Comparison of ENCODE assay signal across 15 cellular contexts in genomic region chr21:27569831-27570230, GRCh38.
DNase-seq lines count a peak whose midpoint lies in the region; ATAC-seq and TF ChIP-seq lines count a peak whose summit lies in the region.
"Had no signal": no experiment of that assay in that cellular context is flagged by ENCODE, and none has a peak within 500 bp of the region (broad histone marks: within the 10 kb centered on the region; RNA-seq: fewer than 3 reads in every experiment).

No MANE protein-coding gene starts in this region.

- H3K27ac ChIP-seq in ACC112 (ENCODE audit: low read depth, low read length) (peak overlapping the region; percentile 100), SJCRH30 (peak overlapping the region; percentile 84), fibroblast of lung (ENCODE audit: insufficient read depth, low read length) (peak overlapping the region; percentile 92), trophoblast cell (ENCODE audit: low read depth, low read length) (no peak overlapping the region)
- H3K27ac ChIP-seq: dorsolateral prefrontal cortex had no signal

- H3K4me3 Mint-ChIP-seq in activated CD4-positive, alpha-beta T cell treated with anti-CD3 and anti-CD28 coated beads, Interleukin-2, amount 10 ng/mL, durations not matched to agents 7 days and 5 days = no peak overlapping the region
- H3K4me3 Mint-ChIP-seq in activated naive CD4-positive, alpha-beta T cell treated with anti-CD3 and anti-CD28 coated beads, Interleukin-2, amount 10 ng/mL, durations not matched to agents 7 days and 5 days = no peak overlapping the region
- H3K4me3 Mint-ChIP-seq: natural killer cell had no signal

- no peak overlapping the region for H2AK5ac ChIP-seq in trophoblast cell (ENCODE audit: low read length)

- H2BK12ac ChIP-seq in trophoblast cell (ENCODE audit: low read length) = no peak overlapping the region

- no peak overlapping the region for H3K27ac Mint-ChIP-seq in activated CD4-positive, alpha-beta T cell treated with anti-CD3 and anti-CD28 coated beads, Interleukin-2, amount 10 ng/mL, durations not matched to agents 7 days and 5 days
- H3K27ac Mint-ChIP-seq in activated naive CD4-positive, alpha-beta T cell treated with anti-CD3 and anti-CD28 coated beads, Interleukin-2, amount 10 ng/mL, durations not matched to agents 7 days and 5 days = no peak overlapping the region
- H3K27ac Mint-ChIP-seq: natural killer cell had no signal

- H3K79me2 ChIP-seq in ACC112 (ENCODE audit: control insufficient read depth, insufficient read depth, low read length, unreplicated experiment) (no peaks in the 10 kb centered on the region), fibroblast of lung (ENCODE audit: control insufficient read depth, insufficient read depth, low read length) (no peaks in the 10 kb centered on the region), trophoblast cell (ENCODE audit: control insufficient read depth, insufficient read depth, low read length, poor library complexity) (no peaks in the 10 kb centered on the region)

- no peaks in the 10 kb centered on the region for H3K9me3 Mint-ChIP-seq in activated CD4-positive, alpha-beta T cell treated with anti-CD3 and anti-CD28 coated beads, Interleukin-2, amount 10 ng/mL, durations not matched to agents 7 days and 5 days
- peaks cover 10% of the 10 kb centered on the region for H3K9me3 Mint-ChIP-seq in activated naive CD4-positive, alpha-beta T cell treated with anti-CD3 and anti-CD28 coated beads, Interleukin-2, amount 10 ng/mL, durations not matched to agents 7 days and 5 days

- no peaks in the 10 kb centered on the region for H3K79me1 ChIP-seq in trophoblast cell (ENCODE audit: low read length)

- H2AFZ ChIP-seq in ACC112 (ENCODE audit: low read length, unreplicated experiment) (peak overlapping the region; percentile 2), fibroblast of lung (ENCODE audit: low read length) (no peak overlapping the region), trophoblast cell (ENCODE audit: insufficient read depth, low read length, poor library complexity) (no peak overlapping the region)

- H3K36me3 ChIP-seq in ACC112 (ENCODE audit: insufficient read depth, low read length) (no peaks in the 10 kb centered on the region), SJCRH30 (no peaks in the 10 kb centered on the region), fibroblast of lung (ENCODE audit: control insufficient read depth, insufficient read depth, low read length) (no peaks in the 10 kb centered on the region), trophoblast cell (ENCODE audit: control insufficient read depth in 1 of 2, insufficient read depth in 2 of 2, low read length in 2 of 2) (no peaks in the 10 kb centered on the region)
- H3K36me3 ChIP-seq: upper lobe of left lung had no signal

- POLR2A ChIA-PET in activated CD4-positive, alpha-beta T cell treated with anti-CD3 and anti-CD28 coated beads, Interleukin-2, amount 10 ng/mL, durations not matched to agents 7 days and 5 days (lab: Charles Lee) = no interaction called here

- H3K9ac ChIP-seq in fibroblast of lung (ENCODE audit: insufficient read depth, low read length) (peak overlapping the region; percentile 33), trophoblast cell (ENCODE audit: low read length) (no peak overlapping the region)

- no peak overlapping the region for H4K8ac ChIP-seq in trophoblast cell (ENCODE audit: low read depth, low read length)

- no peaks in the 10 kb centered on the region for H3K27me3 ChIP-seq in ACC112 (ENCODE audit: insufficient read depth, low read length)
- H3K27me3 ChIP-seq in SJCRH30 = no peaks in the 10 kb centered on the region
- no peaks in the 10 kb centered on the region for H3K27me3 ChIP-seq in fibroblast of lung (ENCODE audit: control insufficient read depth, insufficient read depth, low read length)
- H3K27me3 ChIP-seq in trophoblast cell (ENCODE audit: insufficient read depth, low read length) = no peaks in the 10 kb centered on the region
- H3K27me3 ChIP-seq: upper lobe of left lung had no signal

- H3K4me3 ChIP-seq in ACC112 (ENCODE audit: low read depth, low read length) (peak overlapping the region; percentile 32; the same call in 1 of the 2 replicates), SJCRH30 (no peak overlapping the region), fibroblast of lung (replicated peaks in 1 of 4; ENCODE audit: control extremely low read depth in 1 of 4, insufficient read depth in 1 of 4, low read depth in 3 of 4, low read length in 4 of 4) (no peak overlapping the region), trophoblast cell (ENCODE audit: low read depth, low read length) (no peak overlapping the region)
- H3K4me3 ChIP-seq: dorsolateral prefrontal cortex, GM12878, lung, upper lobe of left lung had no signal

- H3K9me3 ChIP-seq in SJCRH30 (replicated peaks) (peaks cover 5% of the 10 kb centered on the region), fibroblast of lung (ENCODE audit: control insufficient read depth, insufficient read depth, low read depth, low read length) (no peaks in the 10 kb centered on the region), trophoblast cell (ENCODE audit: insufficient read depth, low read depth, low read length) (no peaks in the 10 kb centered on the region)
- H3K9me3 ChIP-seq: upper lobe of left lung had no signal

- H3K4ac ChIP-seq in trophoblast cell (ENCODE audit: low read depth, low read length) = no peak overlapping the region

- H4K91ac ChIP-seq in trophoblast cell (ENCODE audit: low read depth, low read length) = no peak overlapping the region

- H3K14ac ChIP-seq in trophoblast cell (ENCODE audit: low read length) = no peak overlapping the region

- H3K23ac ChIP-seq in trophoblast cell (ENCODE audit: low read length) = no peak overlapping the region

- DNase-seq in SJCRH30 (no peak), fibroblast of lung (ENCODE audit: low read depth in 2 of 2) (no peak), trophoblast cell (peak; percentile 18 to 28), DMS153 (lab: John Stamatoyannopoulos, UW) (no peak)
- DNase-seq in activated CD4-positive, alpha-beta T cell treated with anti-CD3 and anti-CD28 coated beads, Interleukin-2, amount 10 ng/mL, durations not matched to agents 7 days and 5 days = no peak
- no peak for DNase-seq in activated naive CD4-positive, alpha-beta T cell treated with anti-CD3 and anti-CD28 coated beads, Interleukin-2, amount 10 ng/mL, durations not matched to agents 7 days and 5 days
- DNase-seq: activated effector memory CD4-positive, alpha-beta T cell treated with Interleukin-2 at 50 U/mL for 16 hours; dorsolateral prefrontal cortex; natural killer cell; stimulated activated CD4-positive, alpha-beta T cell treated with anti-CD3 and anti-CD28 coated beads, Interleukin-2, amount 100 ng/mL, for 48 hours; upper lobe of left lung had no signal

- H3K4me1 ChIP-seq in ACC112 (ENCODE audit: control insufficient read depth, insufficient read depth, low read length, unreplicated experiment) = peaks cover 50% of the 10 kb centered on the region
- peaks cover 55% of the 10 kb centered on the region for H3K4me1 ChIP-seq in SJCRH30
- H3K4me1 ChIP-seq in fibroblast of lung (ENCODE audit: control insufficient read depth, extremely low read depth, insufficient read depth, low read length) = peaks cover 22% of the 10 kb centered on the region
- peaks cover 0 to 2% of the 10 kb centered on the region in 2 experiments for H3K4me1 ChIP-seq in trophoblast cell (ENCODE audit: control insufficient read depth in 1 of 2, insufficient read depth in 2 of 2, low read length in 2 of 2)
- H3K4me1 ChIP-seq: upper lobe of left lung had no signal

- H3K4me2 ChIP-seq in fibroblast of lung (ENCODE audit: extremely low read depth, insufficient read depth, low read length) (peak overlapping the region; percentile 70), trophoblast cell (ENCODE audit: low read length) (no peak overlapping the region)

- H2BK5ac ChIP-seq in trophoblast cell (ENCODE audit: low read depth, low read length, poor library complexity) = no peak overlapping the region

- H3K4me1 Mint-ChIP-seq in activated CD4-positive, alpha-beta T cell treated with anti-CD3 and anti-CD28 coated beads, Interleukin-2, amount 10 ng/mL, durations not matched to agents 7 days and 5 days = no peaks in the 10 kb centered on the region
- no peaks in the 10 kb centered on the region for H3K4me1 Mint-ChIP-seq in activated naive CD4-positive, alpha-beta T cell treated with anti-CD3 and anti-CD28 coated beads, Interleukin-2, amount 10 ng/mL, durations not matched to agents 7 days and 5 days
- H3K4me1 Mint-ChIP-seq: natural killer cell had no signal

- H3K36me3 Mint-ChIP-seq in activated CD4-positive, alpha-beta T cell treated with anti-CD3 and anti-CD28 coated beads, Interleukin-2, amount 10 ng/mL, durations not matched to agents 7 days and 5 days (ENCODE audit: low read depth) = no peaks in the 10 kb centered on the region
- no peaks in the 10 kb centered on the region for H3K36me3 Mint-ChIP-seq in activated naive CD4-positive, alpha-beta T cell treated with anti-CD3 and anti-CD28 coated beads, Interleukin-2, amount 10 ng/mL, durations not matched to agents 7 days and 5 days
- H3K36me3 Mint-ChIP-seq: natural killer cell had no signal

- CTCF ChIA-PET in activated CD4-positive, alpha-beta T cell treated with anti-CD3 and anti-CD28 coated beads, Interleukin-2, amount 10 ng/mL, durations not matched to agents 7 days and 5 days (lab: Charles Lee) = no interaction called here
- CTCF ChIA-PET in activated naive CD4-positive, alpha-beta T cell treated with anti-CD3 and anti-CD28 coated beads, Interleukin-2, amount 10 ng/mL, durations not matched to agents 7 days and 5 days (lab: Charles Lee) = no interaction called here

- ATAC-seq in GM19397 (IDR thresholded peaks at IDR 0.05; ENCODE audit: unreplicated experiment) = no peak
- ATAC-seq: GM12878, natural killer cell had no signal

- no peak overlapping the region for H4K12ac ChIP-seq in trophoblast cell (ENCODE audit: low read depth, low read length)

- H3K18ac ChIP-seq in trophoblast cell (ENCODE audit: low read length) = no peak overlapping the region

- no peak for TF ChIP-seq CTCF in fibroblast of lung (conservative IDR thresholded peaks at IDR 0.05 in 1 of 2, IDR thresholded peaks at IDR 0.05 in 1 of 2; ENCODE audit: low read depth in 1 of 2, low read length in 2 of 2)

- WGBS in trophoblast cell (ENCODE audit: extremely low coverage, insufficient coverage, insufficient read length) = no CpG with 5 or more reads among the region's 2 CpGs

- H3K27me3 Mint-ChIP-seq in activated CD4-positive, alpha-beta T cell treated with anti-CD3 and anti-CD28 coated beads, Interleukin-2, amount 10 ng/mL, durations not matched to agents 7 days and 5 days = no peaks in the 10 kb centered on the region
- no peaks in the 10 kb centered on the region for H3K27me3 Mint-ChIP-seq in activated naive CD4-positive, alpha-beta T cell treated with anti-CD3 and anti-CD28 coated beads, Interleukin-2, amount 10 ng/mL, durations not matched to agents 7 days and 5 days

- H4K20me1 ChIP-seq in fibroblast of lung (ENCODE audit: control insufficient read depth, extremely low read depth, insufficient read depth, low read length) = no peaks in the 10 kb centered on the region

- no peak overlapping the region for H2BK120ac ChIP-seq in trophoblast cell (ENCODE audit: insufficient read depth, low read length, poor library complexity)

Comparison
In these comparisons a context has a peak if more than half of its experiments do, and no peak if none do; other contexts are left out.
1. DNase-seq: peak in trophoblast cell (2 of 2); none in SJCRH30 (0 of 2), fibroblast of lung (0 of 2), activated CD4-positive, alpha-beta T cell treated with anti-CD3 and anti-CD28 coated beads, Interleukin-2, amount 10 ng/mL, durations not matched to agents 7 days and 5 days (single experiment), DMS153 (single experiment) and activated naive CD4-positive, alpha-beta T cell treated with anti-CD3 and anti-CD28 coated beads, Interleukin-2, amount 10 ng/mL, durations not matched to agents 7 days and 5 days (single experiment).